ENCODE assay signal across 8 cellular contexts in the genomic region with DNA sequence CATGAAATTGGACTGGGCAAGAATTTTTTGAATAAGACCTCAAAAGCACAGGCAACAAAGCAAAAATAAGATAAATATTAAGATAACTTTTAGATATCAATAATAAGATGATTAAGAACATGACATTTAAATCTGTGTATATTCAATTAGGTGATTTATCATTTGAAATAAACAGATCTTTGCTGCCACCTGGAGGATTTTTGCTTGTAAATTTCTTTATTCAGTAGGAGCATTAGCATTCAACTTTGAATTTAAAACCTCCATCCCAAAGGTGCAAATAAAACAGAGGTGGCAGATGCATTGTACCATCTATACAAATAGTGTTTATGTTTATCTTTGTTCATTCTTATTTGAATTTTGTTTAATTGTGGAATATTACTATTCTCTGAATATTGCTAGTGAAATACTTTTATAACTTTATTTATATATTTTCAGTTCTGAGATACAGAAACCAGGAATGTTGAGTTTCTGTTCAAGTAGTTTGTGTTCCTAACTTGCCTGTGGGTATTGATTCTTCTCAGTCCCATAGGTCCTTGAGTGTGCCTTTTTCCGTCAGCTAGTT. TPM values are rescaled to one million over a fixed set of nuclear protein-coding genes. Genes with fewer than 3 reads are reported as not detected.
DNase-seq lines count a peak whose midpoint lies in the region; ATAC-seq and TF ChIP-seq lines count a peak whose summit lies in the region.

No MANE protein-coding gene starts in this region.

- no peaks in the 10 kb centered on the region for H3K27me3 ChIP-seq in liver (ENCODE audit: control insufficient read depth in 4 of 4, insufficient read depth in 4 of 4, low read length in 3 of 4)

- ATAC-seq in HG03439 (IDR thresholded peaks at IDR 0.05; ENCODE audit: unreplicated experiment) (no peak), HG02571 (IDR thresholded peaks at IDR 0.05; ENCODE audit: unreplicated experiment) (no peak)

- no peak overlapping the region for H3K27ac ChIP-seq in C4-2B
- no peak overlapping the region for H3K27ac ChIP-seq in liver (ENCODE audit: low read depth in 1 of 2, low read length in 2 of 2)

- peak; percentile 71 to 74 for TF ChIP-seq RAD21 in liver (IDR thresholded peaks at IDR 0.05)

- no peaks in the 10 kb centered on the region for H3K4me1 ChIP-seq in liver (ENCODE audit: control insufficient read depth in 4 of 4, insufficient read depth in 4 of 4, low read length in 3 of 4)

- H3K9ac ChIP-seq in liver (ENCODE audit: low read depth in 1 of 2, low read length in 2 of 2) = no peak overlapping the region

- H3K36me3 ChIP-seq in liver (ENCODE audit: control insufficient read depth in 4 of 4, insufficient read depth in 3 of 4, low read depth in 1 of 4, low read length in 3 of 4) = peaks cover 2 to 17% (median 5%) of the 10 kb centered on the region in 4 donors

- DNase-seq in GM13976 (ENCODE audit: low spot score) (no peak), NCI-H446 (lab: John Stamatoyannopoulos, UW) (peak; percentile 62 to 71), T47D (ENCODE audit: low read depth in 1 of 2, low spot score in 1 of 2) (peak; percentile 9 to 58), hepatic stellate cell (ENCODE audit: low spot score) (no peak)

- in situ Hi-C loops in GM13976 (cut with MboI; ENCODE audit: low sequenced_read_pairs, unreplicated experiment) (loop anchor here (10.0 kb wide), 1 partner anchor 1008 kb away; no protein-coding TSS in a partner anchor), T47D (cut with HindIII; ENCODE audit: low pct_unique_long_range_greater_than_20kb, low sequenced_read_pairs) (no loop called here)

- H3K4me3 ChIP-seq in liver (ENCODE audit: low read depth in 1 of 3, low read length in 3 of 3) = no peak overlapping the region

- TF ChIP-seq CTCF in C4-2B (conservative IDR thresholded peaks at IDR 0.05) (peak; percentile 58), GM13976 (IDR thresholded peaks at IDR 0.05; ENCODE audit: borderline replicate concordance, control extremely low read depth, extremely low read depth, insufficient read depth, missing control alignments) (peak; percentile 27), liver (IDR thresholded peaks at IDR 0.05; ENCODE audit: low read depth, low read length, missing input control) (peak; percentile 38)

- WGBS in liver = 99% methylated on average over 1 of the region's 1 CpG

- no peaks in the 10 kb centered on the region for H3K9me3 ChIP-seq in liver (ENCODE audit: control insufficient read depth in 4 of 4, low read length in 3 of 4)

TF ChIP-seq in liver, 16 proteins besides CTCF, POLR2A, EP300 and RAD21:
- TF ChIP-seq, protein P1, sequence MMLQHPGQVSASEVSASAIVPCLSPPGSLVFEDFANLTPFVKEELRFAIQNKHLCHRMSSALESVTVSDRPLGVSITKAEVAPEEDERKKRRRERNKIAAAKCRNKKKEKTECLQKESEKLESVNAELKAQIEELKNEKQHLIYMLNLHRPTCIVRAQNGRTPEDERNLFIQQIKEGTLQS (IDR thresholded peaks at IDR 0.05) = no peak
- TF ChIP-seq JUND (IDR thresholded peaks at IDR 0.05) (no peak), RXRA (IDR thresholded peaks at IDR 0.05) (no peak), EGR1 (IDR thresholded peaks at IDR 0.05; ENCODE audit: low read depth in 2 of 2) (no peak), GABPA (IDR thresholded peaks at IDR 0.05 in 1 of 2, conservative IDR thresholded peaks at IDR 0.05 in 1 of 2) (no peak), HNF4A (conservative IDR thresholded peaks at IDR 0.05) (no peak), TAF1 (conservative IDR thresholded peaks at IDR 0.05) (no peak), NR2F2 (IDR thresholded peaks at IDR 0.05) (no peak), FOXA1 (IDR thresholded peaks at IDR 0.05) (no peak), HNF4G (IDR thresholded peaks at IDR 0.05) (no peak), YY1 (IDR thresholded peaks at IDR 0.05) (no peak), SP1 (IDR thresholded peaks at IDR 0.05) (no peak), FOXA2 (IDR thresholded peaks at IDR 0.05) (no peak)
- TF ChIP-seq, protein P2, sequence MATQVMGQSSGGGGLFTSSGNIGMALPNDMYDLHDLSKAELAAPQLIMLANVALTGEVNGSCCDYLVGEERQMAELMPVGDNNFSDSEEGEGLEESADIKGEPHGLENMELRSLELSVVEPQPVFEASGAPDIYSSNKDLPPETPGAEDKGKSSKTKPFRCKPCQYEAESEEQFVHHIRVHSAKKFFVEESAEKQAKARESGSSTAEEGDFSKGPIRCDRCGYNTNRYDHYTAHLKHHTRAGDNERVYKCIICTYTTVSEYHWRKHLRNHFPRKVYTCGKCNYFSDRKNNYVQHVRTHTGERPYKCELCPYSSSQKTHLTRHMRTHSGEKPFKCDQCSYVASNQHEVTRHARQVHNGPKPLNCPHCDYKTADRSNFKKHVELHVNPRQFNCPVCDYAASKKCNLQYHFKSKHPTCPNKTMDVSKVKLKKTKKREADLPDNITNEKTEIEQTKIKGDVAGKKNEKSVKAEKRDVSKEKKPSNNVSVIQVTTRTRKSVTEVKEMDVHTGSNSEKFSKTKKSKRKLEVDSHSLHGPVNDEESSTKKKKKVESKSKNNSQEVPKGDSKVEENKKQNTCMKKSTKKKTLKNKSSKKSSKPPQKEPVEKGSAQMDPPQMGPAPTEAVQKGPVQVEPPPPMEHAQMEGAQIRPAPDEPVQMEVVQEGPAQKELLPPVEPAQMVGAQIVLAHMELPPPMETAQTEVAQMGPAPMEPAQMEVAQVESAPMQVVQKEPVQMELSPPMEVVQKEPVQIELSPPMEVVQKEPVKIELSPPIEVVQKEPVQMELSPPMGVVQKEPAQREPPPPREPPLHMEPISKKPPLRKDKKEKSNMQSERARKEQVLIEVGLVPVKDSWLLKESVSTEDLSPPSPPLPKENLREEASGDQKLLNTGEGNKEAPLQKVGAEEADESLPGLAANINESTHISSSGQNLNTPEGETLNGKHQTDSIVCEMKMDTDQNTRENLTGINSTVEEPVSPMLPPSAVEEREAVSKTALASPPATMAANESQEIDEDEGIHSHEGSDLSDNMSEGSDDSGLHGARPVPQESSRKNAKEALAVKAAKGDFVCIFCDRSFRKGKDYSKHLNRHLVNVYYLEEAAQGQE (IDR thresholded peaks at IDR 0.05) = no peak
- TF ChIP-seq, protein P3, sequence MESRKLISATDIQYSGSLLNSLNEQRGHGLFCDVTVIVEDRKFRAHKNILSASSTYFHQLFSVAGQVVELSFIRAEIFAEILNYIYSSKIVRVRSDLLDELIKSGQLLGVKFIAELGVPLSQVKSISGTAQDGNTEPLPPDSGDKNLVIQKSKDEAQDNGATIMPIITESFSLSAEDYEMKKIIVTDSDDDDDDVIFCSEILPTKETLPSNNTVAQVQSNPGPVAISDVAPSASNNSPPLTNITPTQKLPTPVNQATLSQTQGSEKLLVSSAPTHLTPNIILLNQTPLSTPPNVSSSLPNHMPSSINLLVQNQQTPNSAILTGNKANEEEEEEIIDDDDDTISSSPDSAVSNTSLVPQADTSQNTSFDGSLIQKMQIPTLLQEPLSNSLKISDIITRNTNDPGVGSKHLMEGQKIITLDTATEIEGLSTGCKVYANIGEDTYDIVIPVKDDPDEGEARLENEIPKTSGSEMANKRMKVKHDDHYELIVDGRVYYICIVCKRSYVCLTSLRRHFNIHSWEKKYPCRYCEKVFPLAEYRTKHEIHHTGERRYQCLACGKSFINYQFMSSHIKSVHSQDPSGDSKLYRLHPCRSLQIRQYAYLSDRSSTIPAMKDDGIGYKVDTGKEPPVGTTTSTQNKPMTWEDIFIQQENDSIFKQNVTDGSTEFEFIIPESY (IDR thresholded peaks at IDR 0.05) = no peak
- TF ChIP-seq, protein P4, sequence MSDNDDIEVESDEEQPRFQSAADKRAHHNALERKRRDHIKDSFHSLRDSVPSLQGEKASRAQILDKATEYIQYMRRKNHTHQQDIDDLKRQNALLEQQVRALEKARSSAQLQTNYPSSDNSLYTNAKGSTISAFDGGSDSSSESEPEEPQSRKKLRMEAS (IDR thresholded peaks at IDR 0.05) = no peak

RNA-seq across cellular contexts. Expression of a gene that starts 20.9 kb away (rescaled TPM):
- 10 to 100 TPM; 10.4 to 10.7 TPM for total RNA-seq in liver
- 1 to 10 TPM; 4.5 to 5.5 TPM for polyA plus RNA-seq in liver

Comparison
In these comparisons a context has a peak if more than half of its experiments do, and no peak if none do; other contexts are left out.
1. DNase-seq: peak in NCI-H446 (2 of 2) and T47D (2 of 2); none in GM13976 (single experiment) and hepatic stellate cell (single experiment).
2. Peak in every context shown above with its lines, with median percentiles within 50 percentile points of each other: CTCF ChIP-seq.